In genomic region chr7:80346704-80347103, GRCh38 we compare ENCODE assay signal across 17 cellular contexts.
DNase-seq lines count a peak whose midpoint lies in the region; ATAC-seq, FAIRE-seq and TF ChIP-seq lines count a peak whose summit lies in the region.
"Had no signal": no experiment of that assay in that cellular context is flagged by ENCODE, and none has a peak within 500 bp of the region (broad histone marks: within the 10 kb centered on the region; RNA-seq: fewer than 3 reads in every experiment).

No MANE protein-coding gene starts in this region.

- no peak for TF ChIP-seq POLR2A in breast epithelium (IDR thresholded peaks at IDR 0.05)

- H3K27me3 ChIP-seq in breast epithelium (no peaks in the 10 kb centered on the region), adipocyte (replicated peaks; ENCODE audit: control insufficient read depth, insufficient read depth, low read length) (no peaks in the 10 kb centered on the region), left ventricle myocardium inferior (ENCODE audit: low read depth) (no peaks in the 10 kb centered on the region)
- H3K27me3 ChIP-seq: esophagus muscularis mucosa had no signal

- H3K4me3 ChIP-seq in breast epithelium (no peak overlapping the region), adipocyte (ENCODE audit: low read length) (peak overlapping the region; percentile 20), left ventricle myocardium inferior (no peak overlapping the region)
- H3K4me3 ChIP-seq: esophagus muscularis mucosa had no signal

- intact Hi-C loops in MCF 10A (cut with micrococcal nuclease): loop anchor here (1.0 kb wide), 2 partner anchors 22 to 34 kb away; no protein-coding TSS in a partner anchor
- intact Hi-C loops in breast epithelium (cut with DNase I; ENCODE audit: low total_unique reads): no loop called here
- intact Hi-C loops in left ventricle myocardium inferior (cut with micrococcal nuclease): no loop called here

- peak; percentile 91 for FAIRE-seq in urothelium cell line (lab: Jason Lieb, UNC)
- FAIRE-seq: GM18507, kidney, TTC549 had no signal

- peaks cover 6% of the 10 kb centered on the region for H3K36me3 Mint-ChIP-seq in MCF 10A (ENCODE audit: insufficient read depth, unreplicated experiment)

- DNase-seq in MCF 10A (ENCODE audit: unreplicated experiment) (peak; percentile 96), breast epithelium (ENCODE audit: low spot score in 2 of 2) (no peak), adipocyte (ENCODE audit: low read depth) (peak; percentile 35), left ventricle myocardium inferior (no peak), urothelium cell line (ENCODE audit: low spot score) (peak; percentile 67), T1000 (lab: John Stamatoyannopoulos, UW) (no peak)
- no peak for DNase-seq in activated CD4-positive, alpha-beta T cell treated with anti-CD3 and anti-CD28 coated beads for 48 hours
- DNase-seq: activated CD8-positive, alpha-beta memory T cell treated with anti-CD3 and anti-CD28 coated beads, Interleukin-2, amount 50 U/mL, for 48 hours; caudate nucleus; kidney; MM.1S; nephron progenitor cell had no signal

- no peak for TF ChIP-seq CTCF in MCF 10A (IDR thresholded peaks at IDR 0.05; ENCODE audit: unreplicated experiment)
- no peak for TF ChIP-seq CTCF in breast epithelium (IDR thresholded peaks at IDR 0.05)
- no peak for TF ChIP-seq CTCF in left ventricle myocardium inferior (IDR thresholded peaks at IDR 0.05; ENCODE audit: borderline replicate concordance)

- CTCF ChIA-PET in MCF 10A (lab: Yijun Ruan, JAX): interaction anchor here (0.6 to 1.6 kb wide), 6 partner anchors 26 to 214 kb away, joined by 3 to 5 read pairs (median 4); no protein-coding TSS in a partner anchor

- no peak for ATAC-seq in GM18502 (IDR thresholded peaks at IDR 0.05; ENCODE audit: poor library complexity, unreplicated experiment)

- H3K27ac Mint-ChIP-seq in MCF 10A (ENCODE audit: low read depth, unreplicated experiment): peak overlapping the region; percentile 44
- H3K27ac Mint-ChIP-seq: nephron progenitor cell had no signal

- H3K4me3 Mint-ChIP-seq in MCF 10A (ENCODE audit: unreplicated experiment): peak overlapping the region; percentile 36
- H3K4me3 Mint-ChIP-seq: nephron progenitor cell had no signal

- H3K36me3 ChIP-seq in breast epithelium: no peaks in the 10 kb centered on the region
- no peaks in the 10 kb centered on the region for H3K36me3 ChIP-seq in adipocyte (ENCODE audit: control insufficient read depth, insufficient read depth, low read length, severe bottlenecking)
- no peaks in the 10 kb centered on the region for H3K36me3 ChIP-seq in left ventricle myocardium inferior
- H3K36me3 ChIP-seq: esophagus muscularis mucosa had no signal

- H3K27ac ChIP-seq in breast epithelium: no peak overlapping the region
- H3K27ac ChIP-seq in left ventricle myocardium inferior (replicated peaks): peak overlapping the region; percentile 51
- H3K27ac ChIP-seq: esophagus muscularis mucosa, HL-60 had no signal

- H3K9ac ChIP-seq in adipocyte (ENCODE audit: low read length): no peak overlapping the region

- no peaks in the 10 kb centered on the region for H3K9me3 ChIP-seq in breast epithelium
- no peaks in the 10 kb centered on the region for H3K9me3 ChIP-seq in adipocyte (ENCODE audit: control insufficient read depth, low read length)
- H3K9me3 ChIP-seq in left ventricle myocardium inferior (replicated peaks): no peaks in the 10 kb centered on the region
- H3K9me3 ChIP-seq: esophagus muscularis mucosa had no signal

- POLR2A ChIA-PET in MCF 10A (lab: Yijun Ruan, JAX): interaction anchor here (0.6 to 3.0 kb wide), 15 partner anchors 12 to 249 kb away, joined by 3 to 13 read pairs (median 4); partner anchors contain the start of gene GNAI1

- H3K4me1 ChIP-seq in breast epithelium (no peaks in the 10 kb centered on the region), adipocyte (ENCODE audit: control insufficient read depth, insufficient read depth, low read length) (peaks cover 22% of the 10 kb centered on the region), left ventricle myocardium inferior (peaks cover 22% of the 10 kb centered on the region)

- H3K4me1 Mint-ChIP-seq in MCF 10A (ENCODE audit: insufficient read depth, unreplicated experiment): peaks cover 27% of the 10 kb centered on the region
- H3K4me1 Mint-ChIP-seq: nephron progenitor cell had no signal

- no peaks in the 10 kb centered on the region for H3K27me3 Mint-ChIP-seq in MCF 10A (ENCODE audit: insufficient read depth, unreplicated experiment)

- no peaks in the 10 kb centered on the region for H3K9me3 Mint-ChIP-seq in MCF 10A (ENCODE audit: unreplicated experiment)
- H3K9me3 Mint-ChIP-seq: nephron progenitor cell had no signal

- BruUV-seq in MCF 10A (replicated peaks; lab: Mats Ljungman, UMichigan): no TSS peak

Comparison
In these comparisons a context has a peak if more than half of its experiments do, and no peak if none do; other contexts are left out.
1. DNase-seq: peak in MCF 10A (single experiment), adipocyte (single experiment) and urothelium cell line (single experiment); none in breast epithelium (0 of 2), left ventricle myocardium inferior (single experiment), T1000 (single experiment) and activated CD4-positive, alpha-beta T cell treated with anti-CD3 and anti-CD28 coated beads for 48 hours (single experiment).